ENCODE assay signal across 8 cellular contexts in the genomic region with DNA sequence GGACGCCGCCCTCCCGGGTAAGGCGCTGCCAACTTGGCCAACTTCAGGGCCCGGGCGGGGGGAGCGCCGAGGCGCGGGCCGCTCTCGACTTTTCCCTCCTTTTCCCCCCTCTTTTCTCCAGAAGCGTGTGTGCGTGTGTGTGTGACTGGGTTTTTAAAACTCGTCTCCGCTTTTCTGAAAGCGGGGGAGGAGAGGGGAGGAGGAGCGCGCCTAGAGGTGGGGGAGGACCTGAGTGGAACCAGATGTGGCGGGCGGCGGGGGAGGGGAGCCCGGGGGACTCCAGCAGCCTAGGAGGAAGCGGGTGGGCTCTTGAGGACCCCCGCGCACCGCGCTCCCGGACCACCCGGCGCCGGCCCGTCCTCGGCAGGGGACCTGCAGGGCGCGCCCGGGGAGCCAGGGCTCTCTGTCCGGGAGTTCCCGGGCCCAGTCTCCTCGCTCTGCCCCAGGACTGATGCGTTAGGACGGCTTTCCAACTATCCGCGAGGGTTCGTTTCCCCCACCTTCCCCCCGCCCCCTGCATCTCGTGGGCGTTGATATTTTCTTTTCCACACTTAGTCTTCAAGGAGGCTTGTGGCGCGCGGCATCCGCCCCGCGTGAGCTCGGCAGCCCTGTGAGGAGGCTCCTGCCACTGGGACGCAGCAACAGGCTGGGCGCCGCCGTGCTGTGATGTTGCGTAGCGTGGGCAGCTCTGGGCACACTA. TPM values are rescaled to one million over a fixed set of nuclear protein-coding genes. Genes with fewer than 3 reads are reported as not detected.
DNase-seq lines count a peak whose midpoint lies in the region; ATAC-seq and TF ChIP-seq lines count a peak whose summit lies in the region.

No MANE protein-coding gene starts in this region.

- H3K27ac Mint-ChIP-seq in activated CD4-positive, alpha-beta T cell treated with anti-CD3 and anti-CD28 coated beads for 36 hours, result peak overlapping the region; percentile 87

- peaks cover 38% of the 10 kb centered on the region for H3K4me1 ChIP-seq in mammary epithelial cell (ENCODE audit: insufficient read depth, low read length)

- CTCF ChIA-PET in activated CD4-positive, alpha-beta T cell treated with anti-CD3 and anti-CD28 coated beads for 36 hours (lab: Charles Lee), result interaction anchor here (1.1 kb wide), 1 partner anchor 75 kb away, joined by 3 read pairs; no protein-coding TSS in a partner anchor
- CTCF ChIA-PET in RWPE1 (lab: Yijun Ruan, JAX) (no interaction called here), mammary epithelial cell (lab: Charles Lee; ENCODE audit: low non-redundant PET) (no interaction called here)

- H2AFZ ChIP-seq in mammary epithelial cell (ENCODE audit: low read depth, low read length), result peak overlapping the region; percentile 88

- no TSS peak for BruUV-seq in mammary epithelial cell (replicated peaks; lab: Mats Ljungman, UMichigan)

- no peaks in the 10 kb centered on the region for H3K9me3 ChIP-seq in mammary epithelial cell (replicated peaks; ENCODE audit: insufficient read depth, low read length)

- no peaks in the 10 kb centered on the region for H3K27me3 ChIP-seq in mammary epithelial cell (ENCODE audit: insufficient read depth, low read length)

- dilution Hi-C loops in mammary epithelial cell (cut with HindIII; ENCODE audit: low sequenced_read_pairs), result no loop called here

- no peaks in the 10 kb centered on the region for H3K9me3 Mint-ChIP-seq in activated CD4-positive, alpha-beta T cell treated with anti-CD3 and anti-CD28 coated beads for 36 hours (ENCODE audit: low read depth)

- WGBS in mammary epithelial cell (ENCODE audit: low coverage, missing lambda C conversion rate), result 2% methylated on average over 33 of the region's 61 CpGs

- H3K36me3 ChIP-seq in mammary epithelial cell (ENCODE audit: insufficient read depth, low read length), result no peaks in the 10 kb centered on the region

- H4K20me1 ChIP-seq in mammary epithelial cell (ENCODE audit: insufficient read depth, low read length), result no peaks in the 10 kb centered on the region

- peaks cover 60% of the 10 kb centered on the region for H3K79me2 ChIP-seq in mammary epithelial cell (ENCODE audit: insufficient read depth, low read length)

- no peaks in the 10 kb centered on the region for H3K36me3 Mint-ChIP-seq in activated CD4-positive, alpha-beta T cell treated with anti-CD3 and anti-CD28 coated beads for 36 hours (ENCODE audit: low read depth)

- H3K4me2 ChIP-seq in mammary epithelial cell (ENCODE audit: insufficient read depth, low read depth, low read length), result peak overlapping the region; percentile 98

- peak overlapping the region; percentile 82 for H3K27ac ChIP-seq in RWPE1
- peak overlapping the region; percentile 31 for H3K27ac ChIP-seq in mammary epithelial cell (ENCODE audit: insufficient read depth, low read depth, low read length)

- DNase-seq in activated CD4-positive, alpha-beta T cell treated with anti-CD3 and anti-CD28 coated beads for 36 hours, result peak; percentile 68
- no peak for DNase-seq in activated CD4-positive, alpha-beta T cell treated with anti-CD3 and anti-CD28 coated beads, Interleukin-2, amount 50 U/mL, for 1 hour
- DNase-seq in RWPE1 (ENCODE audit: low spot score) (peak; percentile 34), mammary epithelial cell (peak; percentile 57), left lobe of liver (ENCODE audit: low spot score) (no peak)
- DNase-seq in stimulated activated CD4-positive, alpha-beta T cell treated with anti-CD3 and anti-CD28 coated beads, Interleukin-4, amount 100 ng/mL, for 24 hours, result peak; percentile 40
- no peak for DNase-seq in NK-92 treated with Interleukin-12 subunit alpha and Interleukin-12 subunit beta, amount 100 ng/mL, for 24 hours (lab: John Stamatoyannopoulos, UW)

- peak; percentile 53 for ATAC-seq in activated CD4-positive, alpha-beta T cell treated with anti-CD3 and anti-CD28 coated beads for 36 hours
- peak; percentile 5 for ATAC-seq in left lobe of liver
- no peak for ATAC-seq in HG03108 (IDR thresholded peaks at IDR 0.05; ENCODE audit: unreplicated experiment)

- POLR2A ChIA-PET in activated CD4-positive, alpha-beta T cell treated with anti-CD3 and anti-CD28 coated beads for 36 hours (lab: Charles Lee), result no interaction called here
- POLR2A ChIA-PET in RWPE1 (lab: Yijun Ruan, JAX; ENCODE audit: low non-redundant PET), result no interaction called here

- peaks cover 26% of the 10 kb centered on the region for H3K4me1 Mint-ChIP-seq in activated CD4-positive, alpha-beta T cell treated with anti-CD3 and anti-CD28 coated beads for 36 hours

- in situ Hi-C loops in mammary epithelial cell (cut with MboI; ENCODE audit: low sequenced_read_pairs in 2 of 2), result no loop called here

- peak overlapping the region; percentile 59 for H3K9ac ChIP-seq in mammary epithelial cell (ENCODE audit: insufficient read depth, low read length)

- peak overlapping the region; percentile 80 for H3K4me3 Mint-ChIP-seq in activated CD4-positive, alpha-beta T cell treated with anti-CD3 and anti-CD28 coated beads for 36 hours

- H3K27me3 Mint-ChIP-seq in activated CD4-positive, alpha-beta T cell treated with anti-CD3 and anti-CD28 coated beads for 36 hours, result peaks cover 18% of the 10 kb centered on the region

- H3K4me3 ChIP-seq in mammary epithelial cell (replicated peaks in 1 of 3; ENCODE audit: insufficient read depth in 1 of 3, low read depth in 2 of 3, low read length in 3 of 3), result peak overlapping the region; percentile 54 to 80 (median 79)

- TF ChIP-seq CTCF in RWPE1 (conservative IDR thresholded peaks at IDR 0.05; ENCODE audit: low read depth) (no peak), mammary epithelial cell (conservative IDR thresholded peaks at IDR 0.05 in 1 of 2, IDR thresholded peaks at IDR 0.05 in 1 of 2; ENCODE audit: extremely low read depth in 1 of 2, insufficient read depth in 1 of 2, low read depth in 1 of 2, low read length in 2 of 2) (no peak)

- intact Hi-C loops in activated CD4-positive, alpha-beta T cell treated with anti-CD3 and anti-CD28 coated beads for 36 hours (cut with DNase I, micrococcal nuclease), result loop anchor here (1.0 to 2.0 kb wide), 2 partner anchors 25 kb away; no protein-coding TSS in a partner anchor
- intact Hi-C loops in mammary epithelial cell (cut with micrococcal nuclease), result loop anchor here (1.0 to 2.0 kb wide), 2 partner anchors 23 to 40 kb away; no protein-coding TSS in a partner anchor

RNA-seq across cellular contexts. Expression of a gene that starts 0.6 kb away (rescaled TPM):
- total RNA-seq in activated CD4-positive, alpha-beta T cell treated with anti-CD3 and anti-CD28 coated beads for 36 hours, result 10 to 100 TPM; 10.5 to 11.3 TPM
- total RNA-seq in mammary epithelial cell, result 100 to 1,000 TPM; 147 to 512 TPM
- polyA plus RNA-seq in mammary epithelial cell, result 64.3 TPM
- 74.0 TPM for polyA minus RNA-seq in mammary epithelial cell
- total RNA-seq in left lobe of liver, result 2.3 TPM

Comparison
In these comparisons a context has a peak if more than half of its experiments do, and no peak if none do; other contexts are left out.
1. DNase-seq: peak in activated CD4-positive, alpha-beta T cell treated with anti-CD3 and anti-CD28 coated beads for 36 hours (single experiment), RWPE1 (single experiment), mammary epithelial cell (single experiment) and stimulated activated CD4-positive, alpha-beta T cell treated with anti-CD3 and anti-CD28 coated beads, Interleukin-4, amount 100 ng/mL, for 24 hours (single experiment); none in activated CD4-positive, alpha-beta T cell treated with anti-CD3 and anti-CD28 coated beads, Interleukin-2, amount 50 U/mL, for 1 hour (single experiment), left lobe of liver (single experiment) and NK-92 treated with Interleukin-12 subunit alpha and Interleukin-12 subunit beta, amount 100 ng/mL, for 24 hours (single experiment).
2. RNA of a gene that starts 0.6 kb away (total RNA-seq): 147 to 512 TPM in mammary epithelial cell; 10.5 to 11.3 TPM in activated CD4-positive, alpha-beta T cell treated with anti-CD3 and anti-CD28 coated beads for 36 hours and 2.3 TPM in left lobe of liver (single experiment); every median in the first group is over 10 times any median in the second.